11 cellular contexts compared by ENCODE assay signal in genomic region chr4:41590591-41590990, GRCh38. TPM values are rescaled to one million over a fixed set of nuclear protein-coding genes. Genes with fewer than 3 reads are reported as not detected.
DNase-seq lines count a peak whose midpoint lies in the region; ATAC-seq and TF ChIP-seq lines count a peak whose summit lies in the region.
"Had no signal": no experiment of that assay in that cellular context is flagged by ENCODE, and none has a peak within 500 bp of the region (broad histone marks: within the 10 kb centered on the region; RNA-seq: fewer than 3 reads in every experiment).

No MANE protein-coding gene starts in this region.

- no peaks in the 10 kb centered on the region for H3K36me3 ChIP-seq in upper lobe of right lung
- H3K36me3 ChIP-seq: cardiac muscle cell had no signal

- H3K4me1 ChIP-seq in upper lobe of right lung = peaks cover 22% of the 10 kb centered on the region

- no peaks in the 10 kb centered on the region for H3K4me1 Mint-ChIP-seq in stimulated activated naive CD8-positive, alpha-beta T cell treated with anti-CD3 and anti-CD28 coated beads, Interleukin-15, amount 100 ng/mL, for 72 hours

- H3K27ac Mint-ChIP-seq in stimulated activated naive CD8-positive, alpha-beta T cell treated with anti-CD3 and anti-CD28 coated beads, Interleukin-15, amount 100 ng/mL, for 72 hours = peak overlapping the region in 1 of 2 donors; percentile 18

- no peaks in the 10 kb centered on the region for H3K9me3 ChIP-seq in upper lobe of right lung

- H3K4me3 ChIP-seq in upper lobe of right lung = no peak overlapping the region
- H3K4me3 ChIP-seq: cardiac muscle cell, skin epidermis had no signal

- ATAC-seq in upper lobe of right lung = peak; percentile 48
- ATAC-seq in stimulated activated naive CD8-positive, alpha-beta T cell treated with anti-CD3 and anti-CD28 coated beads, Interleukin-15, amount 100 ng/mL, for 72 hours = no peak

- no peaks in the 10 kb centered on the region for H3K9me3 Mint-ChIP-seq in stimulated activated naive CD8-positive, alpha-beta T cell treated with anti-CD3 and anti-CD28 coated beads, Interleukin-15, amount 100 ng/mL, for 72 hours

- H3K4me3 Mint-ChIP-seq in stimulated activated naive CD8-positive, alpha-beta T cell treated with anti-CD3 and anti-CD28 coated beads, Interleukin-15, amount 100 ng/mL, for 72 hours = no peak overlapping the region

- no peaks in the 10 kb centered on the region for H3K27me3 ChIP-seq in upper lobe of right lung

- TF ChIP-seq CTCF in upper lobe of right lung (IDR thresholded peaks at IDR 0.05) = no peak

- intact Hi-C loops in upper lobe of right lung (cut with DNase I) = no loop called here

- no peaks in the 10 kb centered on the region for H3K27me3 Mint-ChIP-seq in stimulated activated naive CD8-positive, alpha-beta T cell treated with anti-CD3 and anti-CD28 coated beads, Interleukin-15, amount 100 ng/mL, for 72 hours

- no peak overlapping the region for H3K27ac ChIP-seq in upper lobe of right lung
- H3K27ac ChIP-seq: cardiac muscle cell, skin epidermis had no signal

- DNase-seq in NCI-H146 (lab: John Stamatoyannopoulos, UW) (peak; percentile 0), NCI-H146 treated with DMSO at 0.1 percent for 48 hours (lab: John Stamatoyannopoulos, UW; ENCODE audit: unreplicated experiment) (no peak), NCI-H748 (lab: John Stamatoyannopoulos, UW; ENCODE audit: unreplicated experiment) (peak; percentile 88), glomerular visceral epithelial cell (ENCODE audit: extremely low spot score) (peak; percentile 70), upper lobe of right lung (no peak), ecto neural progenitor cell (ENCODE audit: low spot score) (no peak), epidermal melanocyte (ENCODE audit: insufficient read length, low spot score) (no peak)
- no peak for DNase-seq in stimulated activated naive CD8-positive, alpha-beta T cell treated with anti-CD3 and anti-CD28 coated beads, Interleukin-15, amount 100 ng/mL, for 72 hours
- DNase-seq: activated T-cell treated with anti-CD3 and anti-CD28 coated beads for 4 hours had no signal

RNA-seq across cellular contexts. Expression of gene LIMCH1, which starts 52.6 kb away (rescaled TPM):
- total RNA-seq in upper lobe of right lung = 369 TPM

Comparison
In these comparisons a context has a peak if more than half of its experiments do, and no peak if none do; other contexts are left out.
1. DNase-seq: peak in NCI-H146 (single experiment), NCI-H748 (single experiment) and glomerular visceral epithelial cell (single experiment); none in NCI-H146 treated with DMSO at 0.1 percent for 48 hours (single experiment), upper lobe of right lung (single experiment), stimulated activated naive CD8-positive, alpha-beta T cell treated with anti-CD3 and anti-CD28 coated beads, Interleukin-15, amount 100 ng/mL, for 72 hours (0 of 2), ecto neural progenitor cell (single experiment) and epidermal melanocyte (single experiment).